Comparison of ENCODE assay signal across 6 cellular contexts in the genomic region with DNA sequence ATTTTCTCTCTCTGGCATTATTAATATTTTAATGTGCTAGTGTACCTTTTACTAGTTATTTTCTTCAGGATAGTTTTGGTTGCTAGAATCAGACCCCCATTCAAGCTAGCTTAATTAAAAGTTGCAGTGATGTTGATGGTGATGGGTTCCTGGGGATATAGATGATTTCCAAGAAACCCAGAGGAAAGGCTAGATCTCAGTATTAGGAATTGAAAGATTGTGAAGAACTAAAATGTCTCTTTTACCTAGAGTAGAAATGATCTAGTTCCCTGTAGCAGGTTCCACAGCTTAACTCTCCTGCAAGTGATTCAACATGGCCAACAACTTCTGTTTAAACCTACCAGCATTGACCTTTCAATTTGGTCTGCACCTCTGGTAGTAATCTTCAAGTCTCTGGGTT.
"Had no signal": no experiment of that assay in that cellular context is flagged by ENCODE, and none has a peak within 500 bp of the region (broad histone marks: within the 10 kb centered on the region; RNA-seq: fewer than 3 reads in every experiment).

No MANE protein-coding gene starts in this region.

- H3K36me3 Mint-ChIP-seq: IgD-negative memory B cell had no signal

- H3K4me3 Mint-ChIP-seq: IgD-negative memory B cell had no signal

- H3K27ac Mint-ChIP-seq: IgD-negative memory B cell had no signal

- ATAC-seq: HepG2, K562 had no signal

- H3K4me3 ChIP-seq: K562 had no signal

- H3K27ac ChIP-seq: HL-60 had no signal

- DNase-seq: IMR-90, KBM-7 had no signal

- FAIRE-seq: HepG2, K562 had no signal

- H3K4me1 Mint-ChIP-seq: IgD-negative memory B cell had no signal
